Comparison of ENCODE assay signal across 8 cellular contexts in the genomic region with DNA sequence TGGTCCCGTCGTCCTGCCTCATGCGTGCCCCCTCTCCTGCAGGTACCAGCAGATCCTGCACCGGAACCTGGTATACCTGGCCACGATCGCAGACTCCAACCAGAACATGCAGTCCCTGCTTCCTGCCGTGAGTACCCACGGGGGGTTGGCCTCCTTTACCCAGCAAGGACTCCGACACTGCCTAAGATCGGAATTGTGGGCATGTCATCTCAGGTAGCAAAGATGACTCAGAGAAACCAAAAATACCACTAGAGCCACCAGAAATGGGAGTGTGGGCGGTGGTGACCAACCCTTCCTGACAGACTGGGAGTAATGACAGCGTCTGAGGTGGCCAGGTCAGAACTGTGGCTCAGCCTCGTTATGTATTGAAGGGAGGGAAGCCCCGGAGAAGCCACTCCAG. TPM values are rescaled to one million over a fixed set of nuclear protein-coding genes. Genes with fewer than 3 reads are reported as not detected.
DNase-seq lines count a peak whose midpoint lies in the region; ATAC-seq lines count a peak whose summit lies in the region.
"Had no signal": no experiment of that assay in that cellular context is flagged by ENCODE, and none has a peak within 500 bp of the region (broad histone marks: within the 10 kb centered on the region; RNA-seq: fewer than 3 reads in every experiment).

No MANE protein-coding gene starts in this region.

- no peaks in the 10 kb centered on the region for H3K27me3 Mint-ChIP-seq in T-helper 2 cell treated with Interferon-gamma antibody and Interleukin-4, amounts not matched to agents 5 μg/mL and 100 μg/mL, for 36 hours (ENCODE audit: low read depth)
- H3K27me3 Mint-ChIP-seq in effector memory CD8-positive, alpha-beta T cell, result no peaks in the 10 kb centered on the region

- H3K4me3 Mint-ChIP-seq in T-helper 2 cell treated with Interferon-gamma antibody and Interleukin-4, amounts not matched to agents 5 μg/mL and 100 μg/mL, for 36 hours, result peak overlapping the region; percentile 2
- H3K4me3 Mint-ChIP-seq in effector memory CD8-positive, alpha-beta T cell, result peak overlapping the region in 1 of 2 donors; percentile 53

- peak; percentile 52 for ATAC-seq in effector memory CD8-positive, alpha-beta T cell (replicated peaks)

- peaks cover 7% of the 10 kb centered on the region for H3K4me1 Mint-ChIP-seq in T-helper 2 cell treated with Interferon-gamma antibody and Interleukin-4, amounts not matched to agents 5 μg/mL and 100 μg/mL, for 36 hours (ENCODE audit: low read depth)
- peaks cover 12 to 17% of the 10 kb centered on the region in 2 donors for H3K4me1 Mint-ChIP-seq in effector memory CD8-positive, alpha-beta T cell (ENCODE audit: low read depth in 2 of 2)

- peak; percentile 56 for DNase-seq in H4 (ENCODE audit: low spot score)
- peak; percentile 84 for DNase-seq in T-helper 2 cell treated with Interferon-gamma antibody and Interleukin-4, amounts not matched to agents 5 μg/mL and 100 μg/mL, for 36 hours (ENCODE audit: low spot score)
- DNase-seq in effector memory CD8-positive, alpha-beta T cell, result no peak
- peak; percentile 57 to 75 for DNase-seq in stimulated activated CD8-positive, alpha-beta memory T cell treated with anti-CD3 and anti-CD28 coated beads, Interleukin-2, amount 100 ng/mL, for 48 hours (ENCODE audit: low read depth in 2 of 2)
- DNase-seq in dermis blood vessel endothelial cell, result no peak
- no peak for DNase-seq in NCI-H510A treated with DMSO at 0.1 percent for 48 hours (lab: John Stamatoyannopoulos, UW)
- DNase-seq in midbrain (lab: John Stamatoyannopoulos, UW), result no peak
- DNase-seq: SIG-M5 had no signal

- H3K36me3 Mint-ChIP-seq in T-helper 2 cell treated with Interferon-gamma antibody and Interleukin-4, amounts not matched to agents 5 μg/mL and 100 μg/mL, for 36 hours (ENCODE audit: low read depth), result peaks cover 20% of the 10 kb centered on the region
- peaks cover 56% of the 10 kb centered on the region for H3K36me3 Mint-ChIP-seq in effector memory CD8-positive, alpha-beta T cell (ENCODE audit: insufficient read depth)

- no peak overlapping the region for H3K27ac Mint-ChIP-seq in T-helper 2 cell treated with Interferon-gamma antibody and Interleukin-4, amounts not matched to agents 5 μg/mL and 100 μg/mL, for 36 hours
- peak overlapping the region; percentile 54 to 63 for H3K27ac Mint-ChIP-seq in effector memory CD8-positive, alpha-beta T cell

- peaks cover under 1% of the 10 kb centered on the region for H3K9me3 Mint-ChIP-seq in T-helper 2 cell treated with Interferon-gamma antibody and Interleukin-4, amounts not matched to agents 5 μg/mL and 100 μg/mL, for 36 hours
- H3K9me3 Mint-ChIP-seq in effector memory CD8-positive, alpha-beta T cell, result no peaks in the 10 kb centered on the region

RNA-seq across cellular contexts. Expression of a gene that starts 16.3 kb away (rescaled TPM):
- total RNA-seq in H4 (2014; rRNA removed; shearing (Covaris generic)), result 3.3 TPM in 2 replicates
- 13.8 and 16.5 TPM in 2 replicates for total RNA-seq in dermis blood vessel endothelial cell

RNA-seq across cellular contexts. Expression of a gene that starts 16.6 kb away (rescaled TPM):
- 694 and 771 TPM in 2 replicates for total RNA-seq in H4 (2014; rRNA removed; shearing (Covaris generic))
- total RNA-seq in dermis blood vessel endothelial cell, result 450 and 557 TPM in 2 replicates

RNA-seq across cellular contexts. Expression of a gene that starts 23.0 kb away (rescaled TPM):
- total RNA-seq in H4 (2014; rRNA removed; shearing (Covaris generic)), result 13.3 and 18.0 TPM in 2 replicates
- total RNA-seq in dermis blood vessel endothelial cell, result 19.3 and 26.7 TPM in 2 replicates

RNA-seq across cellular contexts. Expression of a gene that starts 37.6 kb away (rescaled TPM):
- total RNA-seq in H4 (2014; rRNA removed; shearing (Covaris generic)), result 29.3 and 36.7 TPM in 2 replicates
- total RNA-seq in dermis blood vessel endothelial cell, result 31.3 and 32.8 TPM in 2 replicates

Comparison
In these comparisons a context has a peak if more than half of its experiments do, and no peak if none do; other contexts are left out.
1. DNase-seq: peak in H4 (single experiment), T-helper 2 cell treated with Interferon-gamma antibody and Interleukin-4, amounts not matched to agents 5 μg/mL and 100 μg/mL, for 36 hours (single experiment) and stimulated activated CD8-positive, alpha-beta memory T cell treated with anti-CD3 and anti-CD28 coated beads, Interleukin-2, amount 100 ng/mL, for 48 hours (2 of 2); none in effector memory CD8-positive, alpha-beta T cell (0 of 3), dermis blood vessel endothelial cell (single experiment), NCI-H510A treated with DMSO at 0.1 percent for 48 hours (single experiment) and midbrain (single experiment).